ENCODE assay signal across 10 cellular contexts in the genomic region with DNA sequence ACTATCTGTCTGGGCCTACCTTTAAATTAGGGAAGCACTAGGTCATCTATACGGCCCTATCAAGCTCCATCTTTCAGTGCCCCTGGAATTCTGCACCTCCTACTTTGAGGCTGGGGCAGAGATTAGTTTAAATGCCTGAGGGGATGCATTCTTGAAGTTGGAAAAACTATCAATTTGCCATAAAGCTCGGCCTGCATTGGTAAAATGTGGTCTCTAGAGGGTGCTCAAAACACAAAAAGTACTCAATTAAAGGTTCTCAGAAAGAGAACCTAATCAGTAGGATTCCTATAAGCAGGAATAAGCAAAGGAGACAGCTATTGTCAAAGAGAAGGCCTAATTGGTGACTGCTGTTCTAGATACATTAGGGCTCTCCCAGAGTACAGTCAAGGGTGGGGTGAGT.
A peak's percentile ranks its signal among the peaks of the same experiment; 100 is the strongest.
DNase-seq lines count a peak whose midpoint lies in the region; ATAC-seq, FAIRE-seq and TF ChIP-seq lines count a peak whose summit lies in the region.
"Had no signal": no experiment of that assay in that cellular context is flagged by ENCODE, and none has a peak within 500 bp of the region (broad histone marks: within the 10 kb centered on the region; RNA-seq: fewer than 3 reads in every experiment).

No MANE protein-coding gene starts in this region.

- POLR2A ChIA-PET in endothelial cell of umbilical vein (lab: Charles Lee), result no interaction called here

- CTCF ChIA-PET in endothelial cell of umbilical vein (lab: Charles Lee), result interaction anchor here (2.0 kb wide), 1 partner anchor 1358 kb away, joined by 10 read pairs; no protein-coding TSS in a partner anchor

- BruUV-seq in endothelial cell of umbilical vein (replicated peaks; lab: Mats Ljungman, UMichigan), result no TSS peak

- no peak for TF ChIP-seq POLR2A in endothelial cell of umbilical vein (IDR thresholded peaks at IDR 0.05; ENCODE audit: low read depth, low read length)

- no peaks in the 10 kb centered on the region for H3K36me3 Mint-ChIP-seq in osteocyte (ENCODE audit: unreplicated experiment)
- no peaks in the 10 kb centered on the region for H3K36me3 Mint-ChIP-seq in stimulated activated effector memory CD8-positive, alpha-beta T cell treated with anti-CD3 and anti-CD28 coated beads, Interleukin-12 subunit alpha, Interleukin-12 subunit beta, amount 100 ng/mL, for 72 hours

- intact Hi-C loops in endothelial cell of umbilical vein (cut with micrococcal nuclease), result no loop called here

- H3K9me3 Mint-ChIP-seq in osteocyte (ENCODE audit: unreplicated experiment), result peaks cover 9% of the 10 kb centered on the region
- peaks cover 3% of the 10 kb centered on the region for H3K9me3 Mint-ChIP-seq in stimulated activated effector memory CD8-positive, alpha-beta T cell treated with anti-CD3 and anti-CD28 coated beads, Interleukin-12 subunit alpha, Interleukin-12 subunit beta, amount 100 ng/mL, for 72 hours

- H3K9me3 ChIP-seq in endothelial cell of umbilical vein (replicated peaks; ENCODE audit: control insufficient read depth, insufficient read depth, low read length), result no peaks in the 10 kb centered on the region

- no peak overlapping the region for H3K4me3 Mint-ChIP-seq in osteocyte (ENCODE audit: unreplicated experiment)
- H3K4me3 Mint-ChIP-seq in stimulated activated effector memory CD8-positive, alpha-beta T cell treated with anti-CD3 and anti-CD28 coated beads, Interleukin-12 subunit alpha, Interleukin-12 subunit beta, amount 100 ng/mL, for 72 hours, result no peak overlapping the region

- dilution Hi-C loops in endothelial cell of umbilical vein (cut with MboI; ENCODE audit: extremely low pct_ligation_motif_present, low sequenced_read_pairs), result no loop called here

- ATAC-seq in GM19035 (IDR thresholded peaks at IDR 0.05; ENCODE audit: unreplicated experiment), result no peak
- no peak for ATAC-seq in stimulated activated effector memory CD8-positive, alpha-beta T cell treated with anti-CD3 and anti-CD28 coated beads, Interleukin-12 subunit alpha, Interleukin-12 subunit beta, amount 100 ng/mL, for 72 hours
- ATAC-seq: gastroesophageal sphincter had no signal

- H3K4me2 ChIP-seq in endothelial cell of umbilical vein (ENCODE audit: insufficient read depth, low read length), result no peak overlapping the region

- no peaks in the 10 kb centered on the region for H3K79me2 ChIP-seq in endothelial cell of umbilical vein (ENCODE audit: control insufficient read depth, insufficient read depth, low read length)

- no peaks in the 10 kb centered on the region for H4K20me1 ChIP-seq in endothelial cell of umbilical vein (replicated peaks; ENCODE audit: control insufficient read depth, extremely low read depth, insufficient read depth, low read length)

- no peak overlapping the region for H3K27ac ChIP-seq in endothelial cell of umbilical vein (ENCODE audit: insufficient read depth, low read depth, low read length)
- H3K27ac ChIP-seq: gastroesophageal sphincter had no signal

- no peak overlapping the region for H3K9ac ChIP-seq in endothelial cell of umbilical vein (replicated peaks; ENCODE audit: extremely low read depth, insufficient read depth, low read length)

- H3K27me3 ChIP-seq in endothelial cell of umbilical vein (ENCODE audit: control insufficient read depth in 2 of 2, insufficient read depth in 2 of 2, low read length in 2 of 2), result no peaks in the 10 kb centered on the region
- H3K27me3 ChIP-seq: gastroesophageal sphincter had no signal

- H2AFZ ChIP-seq in endothelial cell of umbilical vein (ENCODE audit: low read depth, low read length), result no peak overlapping the region

- H3K4me1 ChIP-seq in endothelial cell of umbilical vein (ENCODE audit: control insufficient read depth, extremely low read depth, insufficient read depth, low read length), result no peaks in the 10 kb centered on the region
- H3K4me1 ChIP-seq: gastroesophageal sphincter had no signal

- DNase-seq in GM03348 (ENCODE audit: low spot score) (peak; percentile 10), LNCaP clone FGC (ENCODE audit: low read depth) (no peak), endothelial cell of umbilical vein (ENCODE audit: low read depth, low spot score) (peak; percentile 1), osteocyte (ENCODE audit: extremely low spot score, unreplicated experiment) (no peak), GDM1 (lab: John Stamatoyannopoulos, UW) (no peak)
- DNase-seq in stimulated activated effector memory CD8-positive, alpha-beta T cell treated with anti-CD3 and anti-CD28 coated beads, Interleukin-12 subunit alpha, Interleukin-12 subunit beta, amount 100 ng/mL, for 72 hours (ENCODE audit: low spot score in 2 of 2), result no peak
- DNase-seq: NCI-H2081; stimulated activated CD4-positive, alpha-beta T cell treated with anti-CD3 and anti-CD28 coated beads, Interleukin-15, amount 100 ng/mL, for 24 hours had no signal

- no peaks in the 10 kb centered on the region for H3K4me1 Mint-ChIP-seq in osteocyte (ENCODE audit: unreplicated experiment)
- no peaks in the 10 kb centered on the region for H3K4me1 Mint-ChIP-seq in stimulated activated effector memory CD8-positive, alpha-beta T cell treated with anti-CD3 and anti-CD28 coated beads, Interleukin-12 subunit alpha, Interleukin-12 subunit beta, amount 100 ng/mL, for 72 hours

- no peak for FAIRE-seq in endothelial cell of umbilical vein (lab: Jason Lieb, UNC)

- TF ChIP-seq CTCF in LNCaP clone FGC (IDR thresholded peaks at IDR 0.05; ENCODE audit: control insufficient read depth, extremely low read depth, insufficient read depth), result peak; percentile 53
- TF ChIP-seq CTCF in endothelial cell of umbilical vein (IDR thresholded peaks at IDR 0.05; ENCODE audit: extremely low read depth in 1 of 2, insufficient read depth in 1 of 2, low read depth in 1 of 2, low read length in 2 of 2), result no peak
- TF ChIP-seq CTCF in osteocyte (IDR thresholded peaks at IDR 0.05), result peak; percentile 53

- H3K9me1 ChIP-seq in endothelial cell of umbilical vein (replicated peaks; ENCODE audit: control insufficient read depth, extremely low read depth, insufficient read depth, low read length), result no peaks in the 10 kb centered on the region

- no peaks in the 10 kb centered on the region for H3K27me3 Mint-ChIP-seq in osteocyte (ENCODE audit: unreplicated experiment)

- H3K4me3 ChIP-seq in LNCaP clone FGC (ENCODE audit: low read depth, low read length) (no peak overlapping the region), endothelial cell of umbilical vein (replicated peaks in 1 of 3; ENCODE audit: insufficient read depth in 1 of 3, low read depth in 1 of 3, low read length in 3 of 3) (no peak overlapping the region)
- H3K4me3 ChIP-seq: gastroesophageal sphincter had no signal

- H3K27ac Mint-ChIP-seq in osteocyte (ENCODE audit: unreplicated experiment), result no peak overlapping the region
- H3K27ac Mint-ChIP-seq in stimulated activated effector memory CD8-positive, alpha-beta T cell treated with anti-CD3 and anti-CD28 coated beads, Interleukin-12 subunit alpha, Interleukin-12 subunit beta, amount 100 ng/mL, for 72 hours, result no peak overlapping the region

- H3K36me3 ChIP-seq in endothelial cell of umbilical vein (ENCODE audit: control insufficient read depth in 2 of 2, extremely low read depth in 1 of 2, insufficient read depth in 2 of 2, low read length in 2 of 2), result no peaks in the 10 kb centered on the region
- H3K36me3 ChIP-seq: gastroesophageal sphincter had no signal

TF ChIP-seq in endothelial cell of umbilical vein, 7 proteins besides CTCF, POLR2A, EP300 and RAD21:
- no peak for TF ChIP-seq MYC (IDR thresholded peaks at IDR 0.05; ENCODE audit: low read depth, low read length)
- no peak for TF ChIP-seq JUN (IDR thresholded peaks at IDR 0.05; ENCODE audit: borderline replicate concordance, insufficient read depth, insufficient read length, low read depth)
- no peak for TF ChIP-seq GATA2 (IDR thresholded peaks at IDR 0.05; ENCODE audit: insufficient read depth, insufficient read length, low read depth, low read length)
- TF ChIP-seq, protein P1, sequence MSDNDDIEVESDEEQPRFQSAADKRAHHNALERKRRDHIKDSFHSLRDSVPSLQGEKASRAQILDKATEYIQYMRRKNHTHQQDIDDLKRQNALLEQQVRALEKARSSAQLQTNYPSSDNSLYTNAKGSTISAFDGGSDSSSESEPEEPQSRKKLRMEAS (IDR thresholded peaks at IDR 0.05; ENCODE audit: insufficient read depth, insufficient read length), result no peak
- no peak for TF ChIP-seq FOS (IDR thresholded peaks at IDR 0.05; ENCODE audit: borderline replicate concordance, insufficient read depth, low read length)
- no peak for TF ChIP-seq EZH2 (IDR thresholded peaks at IDR 0.05; ENCODE audit: borderline replicate concordance, low read depth, low read length, severe bottlenecking)
- TF ChIP-seq POLR2AphosphoS5 (IDR thresholded peaks at IDR 0.05; ENCODE audit: insufficient read depth, low read depth, low read length), result no peak

Comparison
In these comparisons a context has a peak if more than half of its experiments do, and no peak if none do; other contexts are left out.
1. DNase-seq: peak in GM03348 (single experiment) and endothelial cell of umbilical vein (single experiment); none in LNCaP clone FGC (single experiment), osteocyte (single experiment), GDM1 (single experiment) and stimulated activated effector memory CD8-positive, alpha-beta T cell treated with anti-CD3 and anti-CD28 coated beads, Interleukin-12 subunit alpha, Interleukin-12 subunit beta, amount 100 ng/mL, for 72 hours (0 of 2).
2. CTCF ChIP-seq: peak in LNCaP clone FGC (single experiment) and osteocyte (single experiment); none in endothelial cell of umbilical vein (0 of 2).